ENCODE assay signal across 8 cellular contexts in genomic region chr10:122565766-122566206, GRCh38. TPM values are rescaled to one million over a fixed set of nuclear protein-coding genes. Genes with fewer than 3 reads are reported as not detected.
DNase-seq lines count a peak whose midpoint lies in the region; ATAC-seq and TF ChIP-seq lines count a peak whose summit lies in the region.

No MANE protein-coding gene starts in this region.

- TF ChIP-seq POLR2A in lower leg skin (IDR thresholded peaks at IDR 0.05): no peak

- ATAC-seq in HG03457 (IDR thresholded peaks at IDR 0.05; ENCODE audit: unreplicated experiment): no peak

- TF ChIP-seq CTCF in GM13977 (IDR thresholded peaks at IDR 0.05; ENCODE audit: extremely low read depth, insufficient read depth, missing control alignments) (peak; percentile 76), lower leg skin (IDR thresholded peaks at IDR 0.05) (peak in 1 of 3 donors; percentile 70)

- no peak overlapping the region for H3K4me3 ChIP-seq in lower leg skin (ENCODE audit: low read depth, poor library complexity, severe bottlenecking)

- 11 to 14% methylated on average over 13 of the region's 13 CpGs for WGBS in lower leg skin, 2 donors

- DNase-seq in A172 (ENCODE audit: low spot score) (peak; percentile 49), GM13977 (ENCODE audit: low spot score) (peak; percentile 59), NCI-H345 (lab: John Stamatoyannopoulos, UW) (peak; percentile 66), dermis microvascular lymphatic vessel endothelial cell (ENCODE audit: low read depth in 2 of 2) (peak; percentile 65 to 84), lower leg skin (ENCODE audit: low spot score in 2 of 2) (peak; percentile 79 to 96)
- peak; percentile 83 for DNase-seq in activated CD4-positive, alpha-beta T cell treated with anti-CD3 and anti-CD28 coated beads for 48 hours
- DNase-seq in stimulated activated CD4-positive, alpha-beta T cell treated with anti-CD3 and anti-CD28 coated beads, TNF-alpha, amount 100 ng/mL, for 24 hours (ENCODE audit: low read depth in 3 of 3): peak; percentile 30 to 71 (median 34)

- intact Hi-C loops in lower leg skin (cut with DNase I; ENCODE audit: low total_unique reads): loop anchor here (5.0 to 10.0 kb wide), 4 partner anchors 111 to 281 kb away; partner anchors contain the start of gene ARMS2

- in situ Hi-C loops in GM13977 (cut with MboI; ENCODE audit: low pct_unique_long_range_greater_than_20kb, low sequenced_read_pairs, unreplicated experiment): loop anchor here (25.0 kb wide), 1 partner anchor 278 kb away; no protein-coding TSS in a partner anchor

RNA-seq across cellular contexts. Expression of gene DMBT1, which starts 5.2 kb away (rescaled TPM):
- not detected in 2 replicates for total RNA-seq in A172 (2014; rRNA removed; shearing (Covaris generic))
- total RNA-seq in dermis microvascular lymphatic vessel endothelial cell (not detected in 2 replicates), lower leg skin (under 1 TPM in 3 of 4 donors, not detected in 1; 0.04 to 0.29 (median 0.26) TPM)

Comparison
In these comparisons a context has a peak if more than half of its experiments do, and no peak if none do; other contexts are left out.
1. DNase-seq: peak in every context shown above with its lines; median percentile 88 in lower leg skin; 83 in activated CD4-positive, alpha-beta T cell treated with anti-CD3 and anti-CD28 coated beads for 48 hours; 74 in dermis microvascular lymphatic vessel endothelial cell; 66 in NCI-H345; 59 in GM13977; 49 in A172; 34 in stimulated activated CD4-positive, alpha-beta T cell treated with anti-CD3 and anti-CD28 coated beads, TNF-alpha, amount 100 ng/mL, for 24 hours.